In genomic region chr1:87715052-87715451, GRCh38 we compare ENCODE assay signal across 18 cellular contexts.
"Had no signal": no experiment of that assay in that cellular context is flagged by ENCODE, and none has a peak within 500 bp of the region (broad histone marks: within the 10 kb centered on the region; RNA-seq: fewer than 3 reads in every experiment).

No MANE protein-coding gene starts in this region.

- H3K27ac ChIP-seq: colonic mucosa, esophagus muscularis mucosa, foreskin keratinocyte, gastroesophageal sphincter, heart left ventricle, left lung, lower lobe of right lung had no signal

- H3K4me1 ChIP-seq: heart left ventricle, left lung, lower lobe of right lung had no signal

- H3K9me3 ChIP-seq: colonic mucosa, esophagus muscularis mucosa, gastroesophageal sphincter, heart left ventricle, left lung, lower lobe of right lung, mucosa of descending colon had no signal

- ATAC-seq: effector memory CD8-positive, alpha-beta T cell; foreskin keratinocyte; gastroesophageal sphincter; heart left ventricle; left cardiac atrium; left lung; left ventricle myocardium superior; lower lobe of right lung; mucosa of descending colon; naive thymus-derived CD8-positive, alpha-beta T cell had no signal

- H3K4me3 ChIP-seq: colonic mucosa, esophagus muscularis mucosa, gastroesophageal sphincter, heart left ventricle, left lung, lower lobe of right lung, mucosa of descending colon had no signal

- H3K36me3 ChIP-seq: colonic mucosa, esophagus muscularis mucosa, gastroesophageal sphincter, heart left ventricle, left lung, lower lobe of right lung had no signal

- DNase-seq: colonic mucosa; cortex of kidney; effector CD8-positive, alpha-beta T cell; effector memory CD8-positive, alpha-beta T cell; endodermal cell; foreskin keratinocyte; heart left ventricle; hippocampal formation; left cardiac atrium; left lung; left ventricle myocardium superior; lower lobe of right lung; mesenchymal stem cell; mucosa of descending colon; naive B cell; naive thymus-derived CD8-positive, alpha-beta T cell had no signal

- H3K27me3 ChIP-seq: colonic mucosa, esophagus muscularis mucosa, foreskin keratinocyte, gastroesophageal sphincter, heart left ventricle, left lung had no signal
